15 cellular contexts compared by ENCODE assay signal in genomic region chr20:58719971-58720371, GRCh38. TPM values are rescaled to one million over a fixed set of nuclear protein-coding genes. Genes with fewer than 3 reads are reported as not detected.
DNase-seq lines count a peak whose midpoint lies in the region; ATAC-seq lines count a peak whose summit lies in the region.
"Had no signal": no experiment of that assay in that cellular context is flagged by ENCODE, and none has a peak within 500 bp of the region (broad histone marks: within the 10 kb centered on the region; RNA-seq: fewer than 3 reads in every experiment).

No MANE protein-coding gene starts in this region.

- no peaks in the 10 kb centered on the region for H3K27me3 ChIP-seq in BLaER1

- peaks cover 27% of the 10 kb centered on the region for H3K4me1 ChIP-seq in BLaER1

- H3K9me3 ChIP-seq in BLaER1: no peaks in the 10 kb centered on the region

- peak overlapping the region; percentile 26 for H3K4me2 ChIP-seq in BLaER1

- H4K20me1 ChIP-seq in BLaER1: no peaks in the 10 kb centered on the region

- no peaks in the 10 kb centered on the region for H3K36me3 ChIP-seq in BLaER1

- H3K4me3 ChIP-seq in BLaER1: no peak overlapping the region
- H3K4me3 ChIP-seq: coronary artery had no signal

- ATAC-seq in GM18867 (IDR thresholded peaks at IDR 0.05; ENCODE audit: unreplicated experiment) (no peak), HG03432 (IDR thresholded peaks at IDR 0.05; ENCODE audit: unreplicated experiment) (no peak)

- no peak overlapping the region for H3K9ac ChIP-seq in BLaER1

- no peak overlapping the region for H3K27ac ChIP-seq in BLaER1
- H3K27ac ChIP-seq: coronary artery had no signal

- DNase-seq in NCI-H2029 (lab: John Stamatoyannopoulos, UW): peak; percentile 4
- no peak for DNase-seq in NCI-H2029 treated with DMSO at 0.1 percent for 48 hours (lab: John Stamatoyannopoulos, UW)
- DNase-seq in SK-N-DZ (ENCODE audit: low spot score): peak; percentile 8
- DNase-seq in mesenteric fat pad (ENCODE audit: low spot score): peak; percentile 37
- DNase-seq in NCI-H1930 (lab: John Stamatoyannopoulos, UW): no peak
- DNase-seq: activated CD8-positive, alpha-beta memory T cell treated with anti-CD3 and anti-CD28 coated beads, Interleukin-2, amount 50 U/mL, for 48 hours; activated naive CD4-positive, alpha-beta T cell treated with anti-CD3 and anti-CD28 coated beads for 36 hours; MV-4-11; SHP77 treated with DMSO at 0.1 percent for 48 hours; stimulated activated CD4-positive, alpha-beta T cell treated with anti-CD3 and anti-CD28 coated beads, Interleukin-15, amount 100 ng/mL, for 24 hours; T-helper 2 cell had no signal

RNA-seq across cellular contexts. Expression of gene NPEPL1, which starts 27.4 kb away (rescaled TPM):
- 1.6 and 4.8 TPM in 2 replicates for polyA plus RNA-seq in SK-N-DZ (2014; cell fraction: cytosol; rRNA removed)
- 111 and 125 TPM in 2 replicates for polyA plus RNA-seq in SK-N-DZ (2014; cell fraction: nucleus; rRNA removed)
- total RNA-seq in mesenteric fat pad: 42.3 TPM

Comparison
In these comparisons a context has a peak if more than half of its experiments do, and no peak if none do; other contexts are left out.
1. DNase-seq: peak in NCI-H2029 (single experiment), SK-N-DZ (single experiment) and mesenteric fat pad (single experiment); none in NCI-H2029 treated with DMSO at 0.1 percent for 48 hours (single experiment) and NCI-H1930 (0 of 2).